Comparison of ENCODE assay signal across 11 cellular contexts in genomic region chr1:197761654-197762053, GRCh38. TPM values are rescaled to one million over a fixed set of nuclear protein-coding genes. Genes with fewer than 3 reads are reported as not detected.
DNase-seq lines count a peak whose midpoint lies in the region; ATAC-seq and TF ChIP-seq lines count a peak whose summit lies in the region.
"Had no signal": no experiment of that assay in that cellular context is flagged by ENCODE, and none has a peak within 500 bp of the region (broad histone marks: within the 10 kb centered on the region; RNA-seq: fewer than 3 reads in every experiment).

No MANE protein-coding gene starts in this region.

- ATAC-seq in GM18499 (IDR thresholded peaks at IDR 0.05; ENCODE audit: insufficient read depth, unreplicated experiment) (peak; percentile 61), GM21786 (IDR thresholded peaks at IDR 0.05; ENCODE audit: unreplicated experiment) (peak; percentile 71), heart left ventricle (no peak), HG02571 (IDR thresholded peaks at IDR 0.05; ENCODE audit: unreplicated experiment) (no peak)
- ATAC-seq in activated T-helper 17 cell treated with anti-CD3 and anti-CD28 coated beads, Interleukin-2, amount 50 U/mL, for 72 hours (replicated peaks), result no peak

- no peak overlapping the region for H3K27ac Mint-ChIP-seq in activated T-helper 17 cell treated with anti-CD3 and anti-CD28 coated beads, Interleukin-2, amount 50 U/mL, for 72 hours

- peaks cover 38% of the 10 kb centered on the region; the same call in 1 of the 2 replicates for H3K79me2 ChIP-seq in KMS-11 (ENCODE audit: insufficient read depth, low read depth)

- H3K4me1 ChIP-seq in KMS-11 (ENCODE audit: low read depth, poor library complexity, severe bottlenecking), result peaks cover 16% of the 10 kb centered on the region
- peaks cover 0 to 19% (median 3%) of the 10 kb centered on the region in 12 donors for H3K4me1 ChIP-seq in heart left ventricle
- no peaks in the 10 kb centered on the region for H3K4me1 ChIP-seq in A673 (ENCODE audit: insufficient read depth, low read length, poor library complexity, severe bottlenecking)

- no peaks in the 10 kb centered on the region for H3K27me3 Mint-ChIP-seq in activated T-helper 17 cell treated with anti-CD3 and anti-CD28 coated beads, Interleukin-2, amount 50 U/mL, for 72 hours

- no peak overlapping the region for H3K9ac ChIP-seq in KMS-11

- H2AFZ ChIP-seq in KMS-11 (ENCODE audit: low read depth), result no peak overlapping the region

- H3K36me3 Mint-ChIP-seq in activated T-helper 17 cell treated with anti-CD3 and anti-CD28 coated beads, Interleukin-2, amount 50 U/mL, for 72 hours (ENCODE audit: low read depth), result no peaks in the 10 kb centered on the region

- 70 to 82% (median 79%) methylated on average over 2 of the region's 2 CpGs for WGBS in heart left ventricle, 4 donors

- H3K9me3 Mint-ChIP-seq in activated T-helper 17 cell treated with anti-CD3 and anti-CD28 coated beads, Interleukin-2, amount 50 U/mL, for 72 hours, result no peaks in the 10 kb centered on the region

- H3K36me3 ChIP-seq in KMS-11 (ENCODE audit: insufficient read depth) (no peaks in the 10 kb centered on the region), heart left ventricle (peaks cover 0 to 3% (median 0%) of the 10 kb centered on the region in 9 donors), A673 (ENCODE audit: insufficient read depth, low read length, poor library complexity, severe bottlenecking) (no peaks in the 10 kb centered on the region)

- H4K20me1 ChIP-seq in KMS-11 (ENCODE audit: insufficient read depth), result peaks cover 3% of the 10 kb centered on the region; the same call in 1 of the 2 replicates

- H3K27me3 ChIP-seq in KMS-11 (ENCODE audit: insufficient read depth, low read depth), result no peaks in the 10 kb centered on the region
- no peaks in the 10 kb centered on the region for H3K27me3 ChIP-seq in heart left ventricle
- H3K27me3 ChIP-seq in A673 (replicated peaks; ENCODE audit: insufficient read depth, low read depth, low read length, poor library complexity), result no peaks in the 10 kb centered on the region

- POLR2A ChIA-PET in A673 (lab: Charles Lee; ENCODE audit: low non-redundant PET), result no interaction called here

- H3K27ac ChIP-seq in KMS-11 (0 out of 2 replicates have a peak overlapping the region, but pooled peaks have one; percentile 0), heart left ventricle (no peak overlapping the region), A673 (ENCODE audit: low read depth, low read length, poor library complexity, severe bottlenecking) (no peak overlapping the region)

- no TSS peak for BruUV-seq in A673 (replicated peaks; lab: Mats Ljungman, UMichigan)

- TF ChIP-seq CTCF in KMS-11 (conservative IDR thresholded peaks at IDR 0.05; ENCODE audit: low read depth, low read length) (no peak), heart left ventricle (IDR thresholded peaks at IDR 0.05) (no peak), A673 (conservative IDR thresholded peaks at IDR 0.05; ENCODE audit: low read depth, low read length) (no peak)

- no peak for DNase-seq in heart left ventricle
- no peak for DNase-seq in A673 (ENCODE audit: low spot score)
- DNase-seq in GOT3 (lab: John Stamatoyannopoulos, UW), result no peak
- DNase-seq: DMS53, midbrain, NCI-H2227 treated with DMSO at 0.1 percent for 48 hours had no signal

- H3K4me2 ChIP-seq in KMS-11, result peak overlapping the region; percentile 23

- H3K9me3 ChIP-seq in heart left ventricle (no peaks in the 10 kb centered on the region), A673 (ENCODE audit: low read depth, low read length, poor library complexity, severe bottlenecking) (no peaks in the 10 kb centered on the region)

- CTCF ChIA-PET in A673 (lab: Charles Lee), result no interaction called here

- peaks cover 16% of the 10 kb centered on the region for H3K4me1 Mint-ChIP-seq in activated T-helper 17 cell treated with anti-CD3 and anti-CD28 coated beads, Interleukin-2, amount 50 U/mL, for 72 hours

- peak overlapping the region; percentile 48 for H3K4me3 Mint-ChIP-seq in activated T-helper 17 cell treated with anti-CD3 and anti-CD28 coated beads, Interleukin-2, amount 50 U/mL, for 72 hours

- no peak for TF ChIP-seq POLR2A in heart left ventricle (IDR thresholded peaks at IDR 0.05)

- intact Hi-C loops in heart left ventricle (cut with DNase I), result no loop called here
- intact Hi-C loops in A673 (cut with micrococcal nuclease; ENCODE audit: unreplicated experiment), result no loop called here

- H3K4me3 ChIP-seq in KMS-11 (IDR thresholded peaks at IDR 0.05; ENCODE audit: insufficient read depth, low read depth, low read length) (no peak overlapping the region), heart left ventricle (no peak overlapping the region), A673 (ENCODE audit: low read depth, low read length, poor library complexity, severe bottlenecking) (no peak overlapping the region)

RNA-seq across cellular contexts. Expression of gene DENND1B, which starts 13.6 kb away (rescaled TPM):
- total RNA-seq in activated T-helper 17 cell treated with anti-CD3 and anti-CD28 coated beads, Interleukin-2, amount 50 U/mL, for 72 hours, result 10 to 100 TPM; 12.2 to 17.1 TPM
- 10 to 100 TPM; 16.0 to 31.4 (median 24.0) TPM for total RNA-seq in heart left ventricle
- polyA plus RNA-seq in heart left ventricle, result 1 to 10 TPM; 4.0 to 6.4 TPM
- total RNA-seq in A673 (2021), result 1.9 and 4.1 TPM in 2 replicates

Comparison
In these comparisons a context has a peak if more than half of its experiments do, and no peak if none do; other contexts are left out.
1. ATAC-seq: peak in GM18499 (single experiment) and GM21786 (single experiment); none in activated T-helper 17 cell treated with anti-CD3 and anti-CD28 coated beads, Interleukin-2, amount 50 U/mL, for 72 hours (single experiment), heart left ventricle (0 of 4) and HG02571 (single experiment).